In the genomic region with DNA sequence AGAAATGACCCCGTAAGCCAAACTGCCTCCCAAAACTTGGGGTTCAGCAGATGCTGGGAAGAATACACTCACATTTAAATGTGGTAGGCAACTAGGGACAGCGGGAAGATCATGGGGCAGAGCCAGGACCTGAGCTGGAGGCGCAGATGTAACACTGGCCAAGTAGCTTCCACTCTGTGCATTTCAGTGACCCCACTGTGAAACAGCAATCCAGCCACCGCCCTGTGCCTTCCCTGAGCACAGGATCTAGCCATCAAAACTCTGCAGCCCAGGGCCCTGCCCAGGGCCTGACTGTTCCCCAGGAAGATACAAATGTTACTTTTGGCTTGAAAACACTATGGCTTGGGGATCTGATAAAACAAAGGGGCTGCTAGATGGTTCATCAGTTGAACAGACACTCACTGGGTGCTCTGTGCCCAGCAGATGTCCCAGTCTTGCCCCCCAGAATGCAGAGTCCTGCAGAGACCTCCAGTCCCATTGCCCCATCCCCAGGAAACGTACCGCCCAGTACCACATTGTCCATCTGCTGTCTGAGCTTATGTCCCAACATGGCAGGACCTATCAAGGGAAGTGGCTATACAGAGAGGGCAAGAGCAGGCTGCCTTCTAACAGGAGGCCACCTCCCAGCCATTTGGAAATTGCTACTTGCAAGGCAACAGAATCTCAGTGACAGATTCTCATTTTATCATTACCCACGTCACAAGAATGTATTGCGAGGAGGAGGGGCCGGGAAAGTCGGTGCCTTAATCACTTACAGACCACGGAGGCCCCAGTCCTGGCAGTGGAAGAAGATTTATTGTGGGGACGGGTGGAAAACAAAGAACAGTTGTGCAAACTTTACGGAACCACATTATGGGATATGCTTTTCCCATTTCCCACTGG, we compare ENCODE assay signal across 19 cellular contexts.
DNase-seq lines count a peak whose midpoint lies in the region; ATAC-seq and TF ChIP-seq lines count a peak whose summit lies in the region.
"Had no signal": no experiment of that assay in that cellular context is flagged by ENCODE, and none has a peak within 500 bp of the region (broad histone marks: within the 10 kb centered on the region; RNA-seq: fewer than 3 reads in every experiment).

No MANE protein-coding gene starts in this region.

- ATAC-seq in central memory CD8-positive, alpha-beta T cell (replicated peaks; ENCODE audit: extremely low read depth, poor library complexity, severe bottlenecking), result no peak
- ATAC-seq in GM21367 (IDR thresholded peaks at IDR 0.05; ENCODE audit: unreplicated experiment), result no peak

- H3K27me3 ChIP-seq in CD8-positive, alpha-beta memory T cell (ENCODE audit: insufficient read depth, low read length, poor library complexity, severe bottlenecking), result no peaks in the 10 kb centered on the region
- H3K27me3 ChIP-seq: adrenal gland, right atrium auricular region, SJSA1 had no signal

- H3K9me3 Mint-ChIP-seq in CD8-positive, alpha-beta memory T cell, result no peaks in the 10 kb centered on the region
- no peaks in the 10 kb centered on the region for H3K9me3 Mint-ChIP-seq in central memory CD8-positive, alpha-beta T cell
- H3K9me3 Mint-ChIP-seq: activated CD4-positive, alpha-beta T cell treated with anti-CD3 and anti-CD28 coated beads, Interleukin-2, amount 10 ng/mL, durations not matched to agents 24 days and 14 days; activated T-cell treated with anti-CD3 and anti-CD28 coated beads, Interleukin-2, amount 50 U/mL, for 4 hours had no signal

- H3K4me3 Mint-ChIP-seq in CD8-positive, alpha-beta memory T cell, result peak overlapping the region in 3 of 7 donors; percentile 8 to 54 (median 16)
- peak overlapping the region; percentile 46 for H3K4me3 Mint-ChIP-seq in central memory CD8-positive, alpha-beta T cell
- H3K4me3 Mint-ChIP-seq: activated CD4-positive, alpha-beta T cell treated with anti-CD3 and anti-CD28 coated beads, Interleukin-2, amount 10 ng/mL, durations not matched to agents 24 days and 14 days; activated T-cell treated with anti-CD3 and anti-CD28 coated beads, Interleukin-2, amount 50 U/mL, for 4 hours had no signal

- H3K27me3 Mint-ChIP-seq in CD8-positive, alpha-beta memory T cell, result peaks cover 0 to 1% of the 10 kb centered on the region in 2 donors
- H3K27me3 Mint-ChIP-seq in central memory CD8-positive, alpha-beta T cell, result no peaks in the 10 kb centered on the region

- no peaks in the 10 kb centered on the region for H3K9me3 ChIP-seq in CD8-positive, alpha-beta memory T cell (ENCODE audit: low read length)
- H3K9me3 ChIP-seq: adrenal gland, HAP-1, right atrium auricular region, SJSA1 had no signal

- peak; percentile 71 for DNase-seq in AG04449 (ENCODE audit: low read depth, low spot score)
- DNase-seq in CD8-positive, alpha-beta memory T cell, result no peak
- DNase-seq in central memory CD8-positive, alpha-beta T cell (ENCODE audit: low spot score in 2 of 2), result no peak
- DNase-seq in islet precursor cell, result peak; percentile 72
- no peak for DNase-seq in stimulated activated CD4-positive, alpha-beta T cell treated with anti-CD3 and anti-CD28 coated beads, Interleukin-12 subunit alpha, Interleukin-12 subunit beta, amount 100 ng/mL, for 4 hours
- no peak for DNase-seq in substantia nigra (lab: John Stamatoyannopoulos, UW)
- no peak for DNase-seq in GM19240 (ENCODE audit: insufficient read length, low spot score)
- DNase-seq: activated CD4-positive, alpha-beta T cell treated with anti-CD3 and anti-CD28 coated beads, Interleukin-2, amount 10 ng/mL, durations not matched to agents 24 days and 14 days; activated T-cell treated with anti-CD3 and anti-CD28 coated beads, Interleukin-2, amount 50 U/mL, for 4 hours; adrenal gland; AML-193; kidney glomerular epithelial cell; NCI-H1694 treated with DMSO at 0.1 percent for 48 hours; NCI-H510A treated with DMSO at 0.1 percent for 48 hours; stimulated activated CD4-positive, alpha-beta T cell treated with anti-CD3 and anti-CD28 coated beads, Interleukin-4, amount 100 ng/mL, for 1 hour had no signal

- no peak overlapping the region for H3K27ac ChIP-seq in CD8-positive, alpha-beta memory T cell (ENCODE audit: low read depth, low read length)
- no peak overlapping the region for H3K27ac ChIP-seq in substantia nigra (ENCODE audit: low read depth, low read length, poor library complexity, severe bottlenecking)
- H3K27ac ChIP-seq: adrenal gland, right atrium auricular region, SJSA1 had no signal

- H3K27ac Mint-ChIP-seq in CD8-positive, alpha-beta memory T cell, result peak overlapping the region; percentile 11 to 96 (median 86)
- peak overlapping the region; percentile 4 for H3K27ac Mint-ChIP-seq in central memory CD8-positive, alpha-beta T cell (ENCODE audit: low read depth)
- H3K27ac Mint-ChIP-seq: activated CD4-positive, alpha-beta T cell treated with anti-CD3 and anti-CD28 coated beads, Interleukin-2, amount 10 ng/mL, durations not matched to agents 24 days and 14 days had no signal

- no peaks in the 10 kb centered on the region for H3K36me3 ChIP-seq in CD8-positive, alpha-beta memory T cell (ENCODE audit: insufficient read depth, low read length)
- H3K36me3 ChIP-seq: adrenal gland, HAP-1, right atrium auricular region, SJSA1 had no signal

- no peak overlapping the region for H3K4me3 ChIP-seq in AG04449 (ENCODE audit: low read depth, low read length)
- no peak overlapping the region for H3K4me3 ChIP-seq in CD8-positive, alpha-beta memory T cell (ENCODE audit: low read length)
- H3K4me3 ChIP-seq: adrenal gland, HAP-1, right atrium auricular region, SJSA1 had no signal

- peaks cover 47% of the 10 kb centered on the region for H3K4me1 ChIP-seq in CD8-positive, alpha-beta memory T cell (ENCODE audit: insufficient read depth, low read length)
- H3K4me1 ChIP-seq: adrenal gland, HAP-1, right atrium auricular region, SJSA1 had no signal

- CTCF ChIA-PET in AG04449 (lab: Yijun Ruan, JAX), result interaction anchor here (0.7 to 1.9 kb wide), 4 partner anchors 10 to 304 kb away, joined by 3 to 4 read pairs (median 3); no protein-coding TSS in a partner anchor
- CTCF ChIA-PET in CD8-positive, alpha-beta memory T cell (lab: Charles Lee), result no interaction called here

- no peak for TF ChIP-seq CTCF in AG04449 (IDR thresholded peaks at IDR 0.05; ENCODE audit: insufficient read depth, low read length, missing control alignments)

- H3K4me1 Mint-ChIP-seq in CD8-positive, alpha-beta memory T cell, result peaks cover 51 to 62% (median 53%) of the 10 kb centered on the region in 3 donors
- H3K4me1 Mint-ChIP-seq in central memory CD8-positive, alpha-beta T cell, result peaks cover 62% of the 10 kb centered on the region

- no peaks in the 10 kb centered on the region for H3K36me3 Mint-ChIP-seq in CD8-positive, alpha-beta memory T cell
- H3K36me3 Mint-ChIP-seq in central memory CD8-positive, alpha-beta T cell (ENCODE audit: insufficient read depth), result peaks cover 2% of the 10 kb centered on the region

- POLR2A ChIA-PET in AG04449 (lab: Yijun Ruan, JAX), result no interaction called here
- POLR2A ChIA-PET in CD8-positive, alpha-beta memory T cell (lab: Charles Lee), result no interaction called here

Comparison
In these comparisons a context has a peak if more than half of its experiments do, and no peak if none do; other contexts are left out.
1. DNase-seq: peak in AG04449 (single experiment) and islet precursor cell (single experiment); none in CD8-positive, alpha-beta memory T cell (0 of 5), central memory CD8-positive, alpha-beta T cell (0 of 2), stimulated activated CD4-positive, alpha-beta T cell treated with anti-CD3 and anti-CD28 coated beads, Interleukin-12 subunit alpha, Interleukin-12 subunit beta, amount 100 ng/mL, for 4 hours (single experiment), substantia nigra (0 of 49) and GM19240 (single experiment).